Comparison of ENCODE assay signal across 18 cellular contexts in genomic region chr6:7034055-7034454, GRCh38.
"Had no signal": no experiment of that assay in that cellular context is flagged by ENCODE, and none has a peak within 500 bp of the region (broad histone marks: within the 10 kb centered on the region; RNA-seq: fewer than 3 reads in every experiment).

No MANE protein-coding gene starts in this region.

- ATAC-seq: Panc1, PC-3, Right ventricle myocardium inferior had no signal

- H3K27ac ChIP-seq: HL-60, SJSA1 had no signal

- H3K27me3 ChIP-seq: SJSA1 had no signal

- DNase-seq: KBM-7, NCI-H1092 treated with DMSO at 0.1 percent for 48 hours, NCI-H1436, NCI-H187, NCI-H2029, NCI-H2081 treated with DMSO at 0.1 percent for 48 hours, NCI-H2227 treated with DMSO at 0.1 percent for 48 hours, NCI-H524, NCI-H526 treated with DMSO at 0.1 percent for 48 hours, NCI-H748 treated with DMSO at 0.1 percent for 48 hours, PC-3, SIG-M5 had no signal

- H3K9me3 ChIP-seq: SJSA1 had no signal

- FAIRE-seq: HTR-8/SVneo had no signal

- H3K36me3 ChIP-seq: SJSA1 had no signal

- H3K4me1 ChIP-seq: SJSA1 had no signal

- H3K4me3 ChIP-seq: SJSA1, SK-N-MC had no signal
